8 cellular contexts compared by ENCODE assay signal in the genomic region with DNA sequence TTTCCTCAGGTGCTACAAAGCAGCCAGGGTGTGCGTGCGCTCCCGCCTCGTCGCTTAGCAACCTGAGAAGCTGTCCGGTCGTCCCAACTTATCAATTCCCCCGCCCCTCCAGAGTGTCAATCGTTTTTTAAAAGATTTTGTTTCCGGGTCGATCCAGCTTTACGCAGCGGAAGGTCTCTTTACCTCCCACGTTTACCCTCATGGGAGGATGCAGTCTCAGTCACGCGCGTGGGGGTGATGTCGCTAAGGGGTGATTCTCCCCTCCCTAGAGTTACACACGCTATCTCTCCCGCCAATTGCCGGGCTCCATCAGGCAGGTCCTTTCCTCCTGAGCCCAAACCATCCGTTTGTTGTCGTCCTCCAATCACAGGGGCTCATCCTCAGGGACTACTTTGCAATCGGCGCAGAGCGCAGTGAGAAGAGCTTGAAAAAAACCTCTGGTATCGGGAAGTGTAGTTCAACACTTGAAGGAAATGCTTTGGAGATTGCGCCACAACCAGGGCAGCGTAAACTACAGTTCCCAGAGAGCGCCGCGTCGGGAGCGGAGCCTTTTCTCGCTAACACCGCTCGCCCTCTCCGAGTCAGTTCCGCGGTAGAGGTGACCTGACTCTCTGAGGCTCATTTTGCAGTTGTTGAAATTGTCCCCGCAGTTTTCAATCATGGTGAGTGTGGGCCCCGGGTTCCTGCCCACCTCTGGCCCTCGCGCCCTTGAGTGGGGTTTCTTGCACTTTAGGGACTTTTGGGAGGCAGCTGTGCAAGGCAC. TPM values are rescaled to one million over a fixed set of nuclear protein-coding genes. Genes with fewer than 3 reads are reported as not detected.
A peak's percentile ranks its signal among the peaks of the same experiment; 100 is the strongest.
DNase-seq lines count a peak whose midpoint lies in the region; ATAC-seq lines count a peak whose summit lies in the region.

A gene (plus strand): TSS at position 579 of the 763 bp plus-strand sequence. CDS start 81 bp downstream, at position 660.
A gene with protein sequence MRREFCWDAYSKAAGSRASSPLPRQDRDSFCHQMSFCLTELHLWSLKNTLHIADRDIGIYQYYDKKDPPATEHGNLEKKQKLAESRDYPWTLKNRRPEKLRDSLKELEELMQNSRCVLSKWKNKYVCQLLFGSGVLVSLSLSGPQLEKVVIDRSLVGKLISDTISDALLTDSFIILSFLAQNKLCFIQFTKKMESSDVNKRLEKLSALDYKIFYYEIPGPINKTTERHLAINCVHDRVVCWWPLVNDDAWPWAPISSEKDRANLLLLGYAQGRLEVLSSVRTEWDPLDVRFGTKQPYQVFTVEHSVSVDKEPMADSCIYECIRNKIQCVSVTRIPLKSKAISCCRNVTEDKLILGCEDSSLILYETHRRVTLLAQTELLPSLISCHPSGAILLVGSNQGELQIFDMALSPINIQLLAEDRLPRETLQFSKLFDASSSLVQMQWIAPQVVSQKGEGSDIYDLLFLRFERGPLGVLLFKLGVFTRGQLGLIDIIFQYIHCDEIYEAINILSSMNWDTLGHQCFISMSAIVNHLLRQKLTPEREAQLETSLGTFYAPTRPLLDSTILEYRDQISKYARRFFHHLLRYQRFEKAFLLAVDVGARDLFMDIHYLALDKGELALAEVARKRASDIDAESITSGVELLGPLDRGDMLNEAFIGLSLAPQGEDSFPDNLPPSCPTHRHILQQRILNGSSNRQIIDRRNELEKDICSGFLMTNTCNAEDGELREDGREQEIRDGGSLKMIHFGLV (minus strand): TSS at position 93 of the 763 bp plus-strand sequence. CDS start 206 bp downstream, outside the sequence.

- H3K9me3 Mint-ChIP-seq in activated CD4-positive, alpha-beta T cell treated with anti-CD3 and anti-CD28 coated beads, Interleukin-2, amount 10 ng/mL, durations not matched to agents 7 days and 5 days: no peaks in the 10 kb centered on the region

- peaks cover 38% of the 10 kb centered on the region for H3K4me1 Mint-ChIP-seq in activated CD4-positive, alpha-beta T cell treated with anti-CD3 and anti-CD28 coated beads, Interleukin-2, amount 10 ng/mL, durations not matched to agents 7 days and 5 days

- POLR2A ChIA-PET in activated CD4-positive, alpha-beta T cell treated with anti-CD3 and anti-CD28 coated beads, Interleukin-2, amount 10 ng/mL, durations not matched to agents 7 days and 5 days (lab: Charles Lee): interaction anchor here (0.6 to 1.2 kb wide), 3 partner anchors 12 to 1373 kb away, joined by 3 read pairs; no protein-coding TSS in a partner anchor

- CTCF ChIA-PET in activated CD4-positive, alpha-beta T cell treated with anti-CD3 and anti-CD28 coated beads, Interleukin-2, amount 10 ng/mL, durations not matched to agents 7 days and 5 days (lab: Charles Lee): interaction anchor here (0.6 to 1.2 kb wide), 5 partner anchors 11 to 626 kb away, joined by 3 to 5 read pairs (median 4); no protein-coding TSS in a partner anchor

- peak; percentile 81 to 99 (median 93) for DNase-seq in C1 segment of cervical spinal cord (lab: John Stamatoyannopoulos, UW)
- DNase-seq in NCI-H526 treated with DMSO at 0.1 percent for 48 hours (lab: John Stamatoyannopoulos, UW): peak; percentile 99
- peak; percentile 95 for DNase-seq in activated CD4-positive, alpha-beta T cell treated with anti-CD3 and anti-CD28 coated beads, Interleukin-2, amount 10 ng/mL, durations not matched to agents 7 days and 5 days
- peak; percentile 58 for DNase-seq in cortex of kidney (lab: John Stamatoyannopoulos, UW)
- DNase-seq in left colon: peak; percentile 94 to 96
- DNase-seq in stimulated activated CD4-positive, alpha-beta T cell treated with anti-CD3 and anti-CD28 coated beads, Interleukin-1b, Interleukin-23, amount 100 ng/mL, for 4 hours (ENCODE audit: low read depth in 2 of 2): peak; percentile 82 to 88

- ATAC-seq in GM19351 (IDR thresholded peaks at IDR 0.05; ENCODE audit: unreplicated experiment): peak; percentile 79
- ATAC-seq in HG03520 (IDR thresholded peaks at IDR 0.05; ENCODE audit: unreplicated experiment): peak; percentile 80
- ATAC-seq in left colon: peak; percentile 93

- peak within 1 kb of the TSS; percentile 96 for H3K4me3 Mint-ChIP-seq in activated CD4-positive, alpha-beta T cell treated with anti-CD3 and anti-CD28 coated beads, Interleukin-2, amount 10 ng/mL, durations not matched to agents 7 days and 5 days

- H3K36me3 Mint-ChIP-seq in activated CD4-positive, alpha-beta T cell treated with anti-CD3 and anti-CD28 coated beads, Interleukin-2, amount 10 ng/mL, durations not matched to agents 7 days and 5 days (ENCODE audit: low read depth): peaks cover 12% of the 10 kb centered on the region

- no peaks in the 10 kb centered on the region for H3K27me3 Mint-ChIP-seq in activated CD4-positive, alpha-beta T cell treated with anti-CD3 and anti-CD28 coated beads, Interleukin-2, amount 10 ng/mL, durations not matched to agents 7 days and 5 days

- intact Hi-C loops in left colon (cut with DNase I, micrococcal nuclease): loop anchor here in 1 of 2 donors (5.0 kb wide), 1 partner anchor 254 kb away; a partner anchor contains a TSS

- H3K27ac Mint-ChIP-seq in activated CD4-positive, alpha-beta T cell treated with anti-CD3 and anti-CD28 coated beads, Interleukin-2, amount 10 ng/mL, durations not matched to agents 7 days and 5 days: peak within 1 kb of the TSS; percentile 95

RNA-seq across cellular contexts. Expression of the first gene that starts in this region (rescaled TPM):
- 100 to 1,000 TPM; 164 to 176 TPM for total RNA-seq in activated CD4-positive, alpha-beta T cell treated with anti-CD3 and anti-CD28 coated beads, Interleukin-2, amount 10 ng/mL, durations not matched to agents 7 days and 5 days
- 100 to 1,000 TPM; 167 to 186 TPM for total RNA-seq in left colon

RNA-seq across cellular contexts. Expression of the second gene that starts in this region (rescaled TPM):
- 1 to 10 TPM; 6.3 to 7.7 TPM for total RNA-seq in activated CD4-positive, alpha-beta T cell treated with anti-CD3 and anti-CD28 coated beads, Interleukin-2, amount 10 ng/mL, durations not matched to agents 7 days and 5 days
- total RNA-seq in left colon: 1 to 10 TPM; 3.1 to 3.7 TPM

Comparison
In these comparisons a context has a peak if more than half of its experiments do, and no peak if none do; other contexts are left out.
1. Peak in every context shown above with its lines: DNase-seq and ATAC-seq.